ENCODE assay signal across 1 cellular context in the genomic region with DNA sequence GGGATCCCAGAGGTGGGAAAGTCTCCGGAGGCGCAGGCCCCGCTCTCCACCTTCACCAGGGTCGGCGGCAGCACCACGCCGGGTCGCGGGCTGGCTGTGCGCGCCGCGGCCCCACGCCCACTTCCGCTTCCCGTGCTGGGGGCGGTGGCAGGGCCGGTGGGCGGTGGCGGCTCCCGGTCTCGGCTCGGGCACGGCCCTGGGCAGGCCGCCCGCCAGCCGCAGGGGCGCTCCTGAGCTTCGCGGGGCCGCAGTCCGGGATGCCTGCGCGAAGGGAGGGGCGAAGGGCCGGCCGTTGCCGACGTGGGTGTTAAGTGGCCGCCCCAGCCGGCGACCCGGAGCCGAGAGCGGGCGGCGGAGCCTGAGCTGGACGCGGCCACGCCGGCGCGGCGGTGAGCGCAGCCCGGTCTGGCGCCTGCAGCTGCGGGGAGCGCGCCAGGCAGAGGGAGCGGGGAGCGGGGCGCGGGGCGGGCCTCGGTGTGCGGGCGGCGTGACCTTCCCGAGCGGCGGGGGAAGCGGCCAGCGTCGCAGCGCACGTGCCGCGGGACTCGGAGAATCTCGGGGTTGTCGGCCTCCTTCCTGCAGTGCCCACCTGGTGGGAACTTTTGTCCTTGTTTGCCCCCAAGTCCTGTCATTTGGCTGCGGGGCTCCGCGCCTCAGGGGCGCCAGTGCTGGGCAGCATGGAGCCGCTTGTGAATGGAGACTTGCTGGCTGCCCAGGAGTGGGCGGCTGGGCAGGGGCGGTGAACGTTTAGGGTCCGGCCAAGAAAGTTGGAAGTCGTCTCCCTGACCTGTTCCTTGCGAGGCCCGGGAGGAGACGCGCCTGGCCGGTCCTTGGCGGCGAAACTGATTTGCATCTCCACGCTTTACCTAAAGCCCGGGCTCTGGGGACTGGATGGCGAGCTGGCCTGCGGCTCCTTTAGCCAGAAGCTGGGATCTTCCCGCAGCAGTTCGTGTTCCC.
TF ChIP-seq lines count a peak whose summit lies in the region.

SLC25A15 (plus strand) TSS at position 337 of the 957 bp plus-strand sequence. CDS start 3,616 bp downstream, outside the sequence.

TF ChIP-seq in PFSK-1, 5 proteins besides CTCF, POLR2A, EP300 and RAD21 (continued from another document):
- no peak for TF ChIP-seq REST (IDR thresholded peaks at IDR 0.05; ENCODE audit: insufficient read depth in 1 of 2, low read depth in 2 of 2, low read length in 2 of 2)
